ENCODE assay signal across 10 cellular contexts in the genomic region with DNA sequence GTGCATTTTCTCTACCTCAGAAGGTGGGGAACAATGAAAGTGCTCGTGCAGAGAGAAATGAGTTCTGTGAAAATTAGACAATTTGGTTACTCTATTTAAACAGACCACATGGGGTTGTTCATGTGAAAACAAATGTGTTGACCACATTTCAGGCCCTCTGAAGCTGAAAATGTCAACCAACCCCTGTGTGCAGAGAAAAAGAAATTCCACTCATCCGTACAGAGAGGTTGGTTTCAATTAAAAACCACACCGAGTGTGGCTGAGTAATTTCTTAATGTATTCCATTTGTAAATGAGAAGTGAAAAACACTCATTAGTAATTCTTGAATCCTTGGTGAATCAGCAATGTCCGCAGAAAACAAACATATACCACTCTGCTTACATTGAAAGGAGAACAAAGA. TPM values are rescaled to one million over a fixed set of nuclear protein-coding genes. Genes with fewer than 3 reads are reported as not detected.
DNase-seq lines count a peak whose midpoint lies in the region; ATAC-seq, FAIRE-seq and TF ChIP-seq lines count a peak whose summit lies in the region.
"Had no signal": no experiment of that assay in that cellular context is flagged by ENCODE, and none has a peak within 500 bp of the region (broad histone marks: within the 10 kb centered on the region; RNA-seq: fewer than 3 reads in every experiment).

No MANE protein-coding gene starts in this region.

- no peak overlapping the region for H3K4me3 ChIP-seq in endodermal cell (ENCODE audit: low read length)
- H3K4me3 ChIP-seq: spleen had no signal

- no peak for TF ChIP-seq CTCF in endodermal cell (conservative IDR thresholded peaks at IDR 0.05)

- H3K27ac ChIP-seq in endodermal cell (ENCODE audit: low read depth, low read length): no peak overlapping the region
- H3K27ac ChIP-seq: RWPE1, spleen had no signal

- WGBS in endodermal cell (ENCODE audit: insufficient coverage in 1 of 2, insufficient read length in 1 of 2), 2 experiments: 43 to 90% methylated on average over 1 to 4 of the region's 4 CpGs

- no peaks in the 10 kb centered on the region for H3K36me3 ChIP-seq in endodermal cell (ENCODE audit: control insufficient read depth, insufficient read depth, low read length)
- H3K36me3 ChIP-seq: spleen had no signal

- H3K27me3 Mint-ChIP-seq in endodermal cell (ENCODE audit: insufficient read depth): no peaks in the 10 kb centered on the region

- ATAC-seq in GM21515 (IDR thresholded peaks at IDR 0.05; ENCODE audit: unreplicated experiment) (peak; percentile 87), HG03439 (IDR thresholded peaks at IDR 0.05; ENCODE audit: unreplicated experiment) (peak; percentile 84)

- in situ Hi-C loops in G401 (cut with HindIII; ENCODE audit: low sequenced_read_pairs): no loop called here

- H3K9ac ChIP-seq in endodermal cell (ENCODE audit: extremely low read depth, low read length, poor library complexity, severe bottlenecking): no peak overlapping the region

- peak overlapping the region; percentile 28 for H3K27ac Mint-ChIP-seq in endodermal cell

- peaks cover 7% of the 10 kb centered on the region for H3K4me1 Mint-ChIP-seq in endodermal cell

- H3K9me3 Mint-ChIP-seq in endodermal cell: no peaks in the 10 kb centered on the region

- peak; percentile 97 for FAIRE-seq in GM18507 (lab: Jason Lieb, UNC)

- H3K27me3 ChIP-seq in endodermal cell (ENCODE audit: control insufficient read depth, insufficient read depth, low read length, poor library complexity, severe bottlenecking): no peaks in the 10 kb centered on the region

- DNase-seq in GM18507 (ENCODE audit: extremely low spot score, insufficient read length, low read depth) (peak; percentile 45), endodermal cell (no peak), HuH-7.5 (ENCODE audit: low spot score) (no peak), NCI-H2227 treated with DMSO at 0.1 percent for 48 hours (lab: John Stamatoyannopoulos, UW) (no peak), G401 (ENCODE audit: low spot score) (no peak), NCI-H2196 treated with DMSO at 0.1 percent for 48 hours (lab: John Stamatoyannopoulos, UW; ENCODE audit: unreplicated experiment) (no peak)
- DNase-seq: spleen had no signal

- H3K9me3 ChIP-seq in endodermal cell (ENCODE audit: control insufficient read depth, low read length): no peaks in the 10 kb centered on the region
- H3K9me3 ChIP-seq: spleen had no signal

- H3K36me3 Mint-ChIP-seq in endodermal cell (ENCODE audit: low read depth): no peaks in the 10 kb centered on the region

- no peaks in the 10 kb centered on the region for H3K4me1 ChIP-seq in endodermal cell (ENCODE audit: control insufficient read depth, insufficient read depth, low read length)
- H3K4me1 ChIP-seq: spleen had no signal

- no peak overlapping the region for H3K4me3 Mint-ChIP-seq in endodermal cell

RNA-seq across cellular contexts. Expression of a gene that starts 46.9 kb away (rescaled TPM):
- total RNA-seq in endodermal cell: under 1 TPM; 0.29 to 0.42 TPM
- polyA plus RNA-seq in endodermal cell (2013, experiment 1 of 2): 0.14 TPM
- polyA plus RNA-seq in endodermal cell (2013, experiment 2 of 2): 0.08 TPM
- 0.06 and 0.10 TPM in 2 replicates for total RNA-seq in G401 (2014; rRNA removed; shearing (Covaris generic))
- total RNA-seq: spleen had no signal
